1 cellular context compared by ENCODE assay signal in genomic region chr19:49056101-49056901, GRCh38.
A peak's percentile ranks its signal among the peaks of the same experiment; 100 is the strongest.
TF ChIP-seq lines count a peak whose summit lies in the region.

No MANE protein-coding gene starts in this region.

TF ChIP-seq in WTC11, 78 proteins besides CTCF, POLR2A, EP300 and RAD21 (continued from another document):
- no peak for TF ChIP-seq ATF6 (CRISPR knock-in tag; IDR thresholded peaks at IDR 0.05)
- TF ChIP-seq ZNF512 (CRISPR knock-in tag; IDR thresholded peaks at IDR 0.05; ENCODE audit: borderline replicate concordance) = no peak
- TF ChIP-seq, protein P1, sequence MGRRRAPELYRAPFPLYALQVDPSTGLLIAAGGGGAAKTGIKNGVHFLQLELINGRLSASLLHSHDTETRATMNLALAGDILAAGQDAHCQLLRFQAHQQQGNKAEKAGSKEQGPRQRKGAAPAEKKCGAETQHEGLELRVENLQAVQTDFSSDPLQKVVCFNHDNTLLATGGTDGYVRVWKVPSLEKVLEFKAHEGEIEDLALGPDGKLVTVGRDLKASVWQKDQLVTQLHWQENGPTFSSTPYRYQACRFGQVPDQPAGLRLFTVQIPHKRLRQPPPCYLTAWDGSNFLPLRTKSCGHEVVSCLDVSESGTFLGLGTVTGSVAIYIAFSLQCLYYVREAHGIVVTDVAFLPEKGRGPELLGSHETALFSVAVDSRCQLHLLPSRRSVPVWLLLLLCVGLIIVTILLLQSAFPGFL (CRISPR knock-in tag; IDR thresholded peaks at IDR 0.05; ENCODE audit: borderline replicate concordance) = no peak
- TF ChIP-seq CREM (CRISPR knock-in tag; IDR thresholded peaks at IDR 0.05) = no peak
- peak; percentile 54; the same call in 1 of the 2 replicates for TF ChIP-seq ETV6 (CRISPR knock-in tag; IDR thresholded peaks at IDR 0.05)
- no peak for TF ChIP-seq NFYB (CRISPR knock-in tag; conservative IDR thresholded peaks at IDR 0.05; ENCODE audit: low read depth)
- no peak for TF ChIP-seq ZNF232 (CRISPR knock-in tag; IDR thresholded peaks at IDR 0.05)
- TF ChIP-seq, protein P2, sequence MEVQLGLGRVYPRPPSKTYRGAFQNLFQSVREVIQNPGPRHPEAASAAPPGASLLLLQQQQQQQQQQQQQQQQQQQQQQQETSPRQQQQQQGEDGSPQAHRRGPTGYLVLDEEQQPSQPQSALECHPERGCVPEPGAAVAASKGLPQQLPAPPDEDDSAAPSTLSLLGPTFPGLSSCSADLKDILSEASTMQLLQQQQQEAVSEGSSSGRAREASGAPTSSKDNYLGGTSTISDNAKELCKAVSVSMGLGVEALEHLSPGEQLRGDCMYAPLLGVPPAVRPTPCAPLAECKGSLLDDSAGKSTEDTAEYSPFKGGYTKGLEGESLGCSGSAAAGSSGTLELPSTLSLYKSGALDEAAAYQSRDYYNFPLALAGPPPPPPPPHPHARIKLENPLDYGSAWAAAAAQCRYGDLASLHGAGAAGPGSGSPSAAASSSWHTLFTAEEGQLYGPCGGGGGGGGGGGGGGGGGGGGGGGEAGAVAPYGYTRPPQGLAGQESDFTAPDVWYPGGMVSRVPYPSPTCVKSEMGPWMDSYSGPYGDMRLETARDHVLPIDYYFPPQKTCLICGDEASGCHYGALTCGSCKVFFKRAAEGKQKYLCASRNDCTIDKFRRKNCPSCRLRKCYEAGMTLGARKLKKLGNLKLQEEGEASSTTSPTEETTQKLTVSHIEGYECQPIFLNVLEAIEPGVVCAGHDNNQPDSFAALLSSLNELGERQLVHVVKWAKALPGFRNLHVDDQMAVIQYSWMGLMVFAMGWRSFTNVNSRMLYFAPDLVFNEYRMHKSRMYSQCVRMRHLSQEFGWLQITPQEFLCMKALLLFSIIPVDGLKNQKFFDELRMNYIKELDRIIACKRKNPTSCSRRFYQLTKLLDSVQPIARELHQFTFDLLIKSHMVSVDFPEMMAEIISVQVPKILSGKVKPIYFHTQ (CRISPR knock-in tag; IDR thresholded peaks at IDR 0.05) = no peak
- TF ChIP-seq, protein P3, sequence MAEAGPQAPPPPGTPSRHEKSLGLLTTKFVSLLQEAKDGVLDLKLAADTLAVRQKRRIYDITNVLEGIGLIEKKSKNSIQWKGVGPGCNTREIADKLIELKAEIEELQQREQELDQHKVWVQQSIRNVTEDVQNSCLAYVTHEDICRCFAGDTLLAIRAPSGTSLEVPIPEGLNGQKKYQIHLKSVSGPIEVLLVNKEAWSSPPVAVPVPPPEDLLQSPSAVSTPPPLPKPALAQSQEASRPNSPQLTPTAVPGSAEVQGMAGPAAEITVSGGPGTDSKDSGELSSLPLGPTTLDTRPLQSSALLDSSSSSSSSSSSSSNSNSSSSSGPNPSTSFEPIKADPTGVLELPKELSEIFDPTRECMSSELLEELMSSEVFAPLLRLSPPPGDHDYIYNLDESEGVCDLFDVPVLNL (CRISPR knock-in tag; IDR thresholded peaks at IDR 0.05; ENCODE audit: borderline replicate concordance, low read depth) = no peak
- TF ChIP-seq, protein P4, sequence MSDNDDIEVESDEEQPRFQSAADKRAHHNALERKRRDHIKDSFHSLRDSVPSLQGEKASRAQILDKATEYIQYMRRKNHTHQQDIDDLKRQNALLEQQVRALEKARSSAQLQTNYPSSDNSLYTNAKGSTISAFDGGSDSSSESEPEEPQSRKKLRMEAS (CRISPR knock-in tag; IDR thresholded peaks at IDR 0.05) = no peak; the same call in 1 of the 2 replicates
- TF ChIP-seq TEAD4 (CRISPR knock-in tag; IDR thresholded peaks at IDR 0.05) = no peak
- TF ChIP-seq MYBL2 (CRISPR knock-in tag; IDR thresholded peaks at IDR 0.05) = peak; percentile 16; the same call in 1 of the 2 replicates
- no peak for TF ChIP-seq ZNF138 (CRISPR knock-in tag; conservative IDR thresholded peaks at IDR 0.05)
